In genomic region chr10:81386817-81387216, GRCh38 we compare ENCODE assay signal across 25 cellular contexts.
"Had no signal": no experiment of that assay in that cellular context is flagged by ENCODE, and none has a peak within 500 bp of the region (broad histone marks: within the 10 kb centered on the region; RNA-seq: fewer than 3 reads in every experiment).

No MANE protein-coding gene starts in this region.

- H3K27me3 ChIP-seq: stomach, suprapubic skin, testis, thyroid gland, tibial artery, tibial nerve, transverse colon, upper lobe of left lung, uterus, vagina had no signal

- DNase-seq: stimulated activated CD4-positive, alpha-beta T cell treated with anti-CD3 and anti-CD28 coated beads, Interleukin-2, amount 100 ng/mL, for 48 hours; stimulated activated CD4-positive, alpha-beta T cell treated with anti-CD3 and anti-CD28 coated beads, Interleukin-4, amount 100 ng/mL, for 1 hour; stimulated activated CD4-positive, alpha-beta T cell treated with anti-CD3 and anti-CD28 coated beads, Interleukin-4, amount 100 ng/mL, for 24 hours; stimulated activated CD4-positive, alpha-beta T cell treated with anti-CD3 and anti-CD28 coated beads, Interleukin-4, amount 100 ng/mL, for 4 hours; stimulated activated CD8-positive, alpha-beta memory T cell treated with anti-CD3 and anti-CD28 coated beads, Interleukin-4, amount 100 ng/mL, for 48 hours; stimulated activated naive B cell treated with anti-CD40 and anti-IgM and Interleukin-4, amounts not matched to agents 10 μg/mL and 1 μg/mL and 100 μg/mL, for 72 hours; stimulated activated naive CD4-positive, alpha-beta T cell; stimulated activated naive CD4-positive, alpha-beta T cell treated with Interleukin-2 at 50 U/mL for 16 hours; stimulated activated naive CD8-positive, alpha-beta T cell treated with anti-CD3 and anti-CD28 coated beads, Interleukin-15, amount 100 ng/mL, for 72 hours; stimulated activated naive CD8-positive, alpha-beta T cell treated with anti-CD3 and anti-CD28 coated beads, Interleukin-15, Interleukin-2, amounts not matched to agents 100 U/mL and 50 U/mL, for 24 hours; stomach; substantia nigra; testis; thyroid gland; tibial artery; transverse colon; trophoblast cell; upper lobe of left lung; uterus had no signal

- H3K4me1 ChIP-seq: stomach, suprapubic skin, testis, thyroid gland, tibial artery, tibial nerve, transverse colon, upper lobe of left lung, uterus, vagina had no signal

- ATAC-seq: stimulated activated effector memory CD8-positive, alpha-beta T cell treated with anti-CD3 and anti-CD28 coated beads, Interleukin-12 subunit alpha, Interleukin-12 subunit beta, amount 100 ng/mL, for 72 hours; stimulated activated memory B cell treated with anti-CD40 and anti-IgM and Interleukin-4, amounts not matched to agents 10 μg/mL and 1 μg/mL and 100 μg/mL, for 72 hours; stimulated activated naive B cell treated with anti-CD40 and anti-IgM and Interleukin-4, amounts not matched to agents 10 μg/mL and 1 μg/mL and 100 μg/mL, for 72 hours; stimulated activated naive CD8-positive, alpha-beta T cell treated with anti-CD3 and anti-CD28 coated beads, Interleukin-15, amount 100 ng/mL, for 72 hours; stimulated activated naive CD8-positive, alpha-beta T cell treated with anti-CD3 and anti-CD28 coated beads, Interleukin-15, Interleukin-2, amounts not matched to agents 100 U/mL and 50 U/mL, for 24 hours had no signal

- H3K4me3 ChIP-seq: stomach, suprapubic skin, testis, thoracic aorta, thyroid gland, tibial artery, tibial nerve, transverse colon, upper lobe of left lung, uterus, vagina had no signal

- H3K36me3 ChIP-seq: stomach, suprapubic skin, thoracic aorta, thyroid gland, tibial artery, tibial nerve, transverse colon, upper lobe of left lung, uterus, vagina had no signal

- H3K9me3 ChIP-seq: testis, thoracic aorta, thyroid gland, tibial artery, upper lobe of left lung, uterus, vagina had no signal

- H3K27ac ChIP-seq: stomach, suprapubic skin, testis, thoracic aorta, thyroid gland, tibial artery, tibial nerve, transverse colon, upper lobe of left lung, uterus, vagina had no signal
